Comparison of ENCODE assay signal across 19 cellular contexts in genomic region chr19:29188289-29188688, GRCh38.
"Had no signal": no experiment of that assay in that cellular context is flagged by ENCODE, and none has a peak within 500 bp of the region (broad histone marks: within the 10 kb centered on the region; RNA-seq: fewer than 3 reads in every experiment).

No MANE protein-coding gene starts in this region.

- H3K4me3 ChIP-seq: SJCRH30 had no signal

- DNase-seq: KBM-7, MV-4-11, NCI-H1092, NCI-H1105 treated with DMSO at 0.1 percent for 48 hours, NCI-H1417 treated with DMSO at 0.1 percent for 48 hours, NCI-H146, NCI-H1694 treated with DMSO at 0.1 percent for 48 hours, NCI-H1930, NCI-H2081, NCI-H2107, NCI-H2227 treated with DMSO at 0.1 percent for 48 hours, NCI-H524, NCI-H526 treated with DMSO at 0.1 percent for 48 hours, NCI-H774, RPMI8226, SHP77 treated with DMSO at 0.1 percent for 48 hours, SJCRH30 had no signal

- H3K27ac ChIP-seq: SJCRH30 had no signal

- FAIRE-seq: RCC 7860 had no signal

- H3K4me1 ChIP-seq: SJCRH30 had no signal

- H3K9me3 ChIP-seq: SJCRH30 had no signal

- H3K36me3 ChIP-seq: SJCRH30 had no signal

- ATAC-seq: SK-N-SH treated with all-trans-retinoic acid at 6 μM for 48 hours had no signal
